ENCODE assay signal across 12 cellular contexts in the genomic region with DNA sequence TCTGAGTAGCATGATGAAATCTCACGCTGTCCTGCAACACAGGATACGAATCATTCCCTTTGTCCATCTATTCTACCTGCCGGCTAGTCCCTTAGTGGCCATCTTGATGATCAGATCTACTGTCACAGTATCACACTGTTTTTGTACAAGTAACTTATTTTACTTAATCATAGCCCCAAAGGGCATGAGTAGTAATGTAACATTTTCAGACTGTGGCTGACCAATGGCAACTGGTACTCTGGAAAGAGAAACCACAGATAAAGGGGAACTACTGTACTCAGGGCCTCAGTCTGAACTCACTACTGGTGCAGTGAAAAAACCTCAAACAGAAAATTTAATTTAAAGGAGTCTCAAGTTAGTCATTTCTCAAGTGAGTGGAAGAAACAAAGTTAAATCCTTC.
DNase-seq lines count a peak whose midpoint lies in the region; ATAC-seq and TF ChIP-seq lines count a peak whose summit lies in the region.
"Had no signal": no experiment of that assay in that cellular context is flagged by ENCODE, and none has a peak within 500 bp of the region (broad histone marks: within the 10 kb centered on the region; RNA-seq: fewer than 3 reads in every experiment).

No MANE protein-coding gene starts in this region.

- no peaks in the 10 kb centered on the region for H3K4me1 Mint-ChIP-seq in activated CD8-positive, alpha-beta memory T cell treated with anti-CD3 and anti-CD28 coated beads, Interleukin-2, amount 10 ng/mL, durations not matched to agents 7 days and 5 days
- H3K4me1 Mint-ChIP-seq: naive B cell had no signal

- no peak overlapping the region for H3K27ac ChIP-seq in dorsolateral prefrontal cortex
- H3K27ac ChIP-seq: gastrocnemius medialis had no signal

- H3K36me3 Mint-ChIP-seq in activated CD8-positive, alpha-beta memory T cell treated with anti-CD3 and anti-CD28 coated beads, Interleukin-2, amount 10 ng/mL, durations not matched to agents 7 days and 5 days = no peaks in the 10 kb centered on the region
- H3K36me3 Mint-ChIP-seq: naive B cell had no signal

- TF ChIP-seq CTCF in dorsolateral prefrontal cortex (IDR thresholded peaks at IDR 0.05 in 54 of 56, conservative IDR thresholded peaks at IDR 0.05 in 2 of 56; ENCODE audit: low read depth in 1 of 56, partially characterized antibody in 56 of 56) = no peak

- H3K9me3 Mint-ChIP-seq in activated CD8-positive, alpha-beta memory T cell treated with anti-CD3 and anti-CD28 coated beads, Interleukin-2, amount 10 ng/mL, durations not matched to agents 7 days and 5 days (ENCODE audit: low read depth) = no peaks in the 10 kb centered on the region

- H3K27me3 Mint-ChIP-seq in activated CD8-positive, alpha-beta memory T cell treated with anti-CD3 and anti-CD28 coated beads, Interleukin-2, amount 10 ng/mL, durations not matched to agents 7 days and 5 days = peaks cover 20% of the 10 kb centered on the region

- CTCF ChIA-PET in activated CD8-positive, alpha-beta memory T cell treated with anti-CD3 and anti-CD28 coated beads, Interleukin-2, amount 10 ng/mL, durations not matched to agents 7 days and 5 days (lab: Charles Lee) = no interaction called here

- H3K4me3 Mint-ChIP-seq in activated CD8-positive, alpha-beta memory T cell treated with anti-CD3 and anti-CD28 coated beads, Interleukin-2, amount 10 ng/mL, durations not matched to agents 7 days and 5 days = no peak overlapping the region
- H3K4me3 Mint-ChIP-seq: naive B cell had no signal

- H3K4me3 ChIP-seq in dorsolateral prefrontal cortex = no peak overlapping the region
- H3K4me3 ChIP-seq: gastrocnemius medialis had no signal

- H3K27ac Mint-ChIP-seq in activated CD8-positive, alpha-beta memory T cell treated with anti-CD3 and anti-CD28 coated beads, Interleukin-2, amount 10 ng/mL, durations not matched to agents 7 days and 5 days = no peak overlapping the region
- H3K27ac Mint-ChIP-seq: naive B cell had no signal

- ATAC-seq in GM19372 (IDR thresholded peaks at IDR 0.05; ENCODE audit: low read depth, unreplicated experiment) (peak; percentile 100), HG02973 (IDR thresholded peaks at IDR 0.05; ENCODE audit: unreplicated experiment) (peak; percentile 99)
- ATAC-seq in activated CD8-positive, alpha-beta memory T cell treated with anti-CD3 and anti-CD28 coated beads, Interleukin-2, amount 10 ng/mL, durations not matched to agents 7 days and 5 days = no peak
- ATAC-seq: gastrocnemius medialis had no signal

- peak; percentile 20 for DNase-seq in CD1c-positive myeloid dendritic cell (ENCODE audit: extremely low spot score)
- DNase-seq in NOMO-1 treated with dmso at 0.1 percent for 144 hours (lab: John Stamatoyannopoulos, UW; ENCODE audit: unreplicated experiment) = peak; percentile 85
- no peak for DNase-seq in activated CD4-positive, alpha-beta T cell treated with anti-CD3 and anti-CD28 coated beads for 1 hour
- no peak for DNase-seq in stimulated activated CD4-positive, alpha-beta T cell treated with anti-CD3 and anti-CD28 coated beads, Interleukin-2, amount 100 ng/mL, for 48 hours
- DNase-seq in activated CD8-positive, alpha-beta memory T cell treated with anti-CD3 and anti-CD28 coated beads, Interleukin-2, amount 10 ng/mL, durations not matched to agents 7 days and 5 days = no peak
- no peak for DNase-seq in dorsolateral prefrontal cortex
- DNase-seq: anterior cingulate cortex, gastrocnemius medialis, naive B cell, NCI-H1436 treated with DMSO at 0.1 percent for 48 hours had no signal

- peaks cover 0 to 6% (median 0%) of the 10 kb centered on the region in 45 donors for H3K27me3 ChIP-seq in dorsolateral prefrontal cortex
- H3K27me3 ChIP-seq: gastrocnemius medialis had no signal

- intact Hi-C loops in dorsolateral prefrontal cortex (cut with DNase I) = no loop called here

Comparison
In these comparisons a context has a peak if more than half of its experiments do, and no peak if none do; other contexts are left out.
1. DNase-seq: peak in CD1c-positive myeloid dendritic cell (single experiment) and NOMO-1 treated with dmso at 0.1 percent for 144 hours (single experiment); none in activated CD4-positive, alpha-beta T cell treated with anti-CD3 and anti-CD28 coated beads for 1 hour (single experiment), stimulated activated CD4-positive, alpha-beta T cell treated with anti-CD3 and anti-CD28 coated beads, Interleukin-2, amount 100 ng/mL, for 48 hours (0 of 2), activated CD8-positive, alpha-beta memory T cell treated with anti-CD3 and anti-CD28 coated beads, Interleukin-2, amount 10 ng/mL, durations not matched to agents 7 days and 5 days (single experiment) and dorsolateral prefrontal cortex (0 of 10).